1 cellular context compared by ENCODE assay signal in genomic region chr4:74967324-74967723, GRCh38.
TF ChIP-seq lines count a peak whose summit lies in the region.

No MANE protein-coding gene starts in this region.

TF ChIP-seq in GM12878, 131 proteins besides CTCF, POLR2A, EP300 and RAD21:
- TF ChIP-seq GATAD2B (conservative IDR thresholded peaks at IDR 0.05; ENCODE audit: low read depth) = no peak
- no peak for TF ChIP-seq ETV6 (conservative IDR thresholded peaks at IDR 0.05 in 1 of 2, IDR thresholded peaks at IDR 0.05 in 1 of 2; ENCODE audit: borderline replicate concordance in 1 of 2, low read depth in 1 of 2)
- TF ChIP-seq MEF2A (IDR thresholded peaks at IDR 0.05; ENCODE audit: insufficient read depth, low read depth, low read length) = no peak
- no peak for TF ChIP-seq WRNIP1 (IDR thresholded peaks at IDR 0.05; ENCODE audit: borderline replicate concordance, low read depth, low read length)
- TF ChIP-seq GABPA (IDR thresholded peaks at IDR 0.05; ENCODE audit: low read depth) = no peak
- TF ChIP-seq PBX3 (IDR thresholded peaks at IDR 0.05; ENCODE audit: insufficient replicate concordance, low read depth, low read length) = no peak
- no peak for TF ChIP-seq MYB (IDR thresholded peaks at IDR 0.05; ENCODE audit: borderline replicate concordance, low read depth, low read length)
- TF ChIP-seq YY1 (IDR thresholded peaks at IDR 0.05; ENCODE audit: low read depth, low read length) = no peak
- no peak for TF ChIP-seq E2F4 (IDR thresholded peaks at IDR 0.05; ENCODE audit: low read depth, low read length)
- no peak for TF ChIP-seq CREM (IDR thresholded peaks at IDR 0.05; ENCODE audit: low read depth)
TF ChIP-seq in GM12878: peak in this region for 0.
